ENCODE assay signal across 8 cellular contexts in the genomic region with DNA sequence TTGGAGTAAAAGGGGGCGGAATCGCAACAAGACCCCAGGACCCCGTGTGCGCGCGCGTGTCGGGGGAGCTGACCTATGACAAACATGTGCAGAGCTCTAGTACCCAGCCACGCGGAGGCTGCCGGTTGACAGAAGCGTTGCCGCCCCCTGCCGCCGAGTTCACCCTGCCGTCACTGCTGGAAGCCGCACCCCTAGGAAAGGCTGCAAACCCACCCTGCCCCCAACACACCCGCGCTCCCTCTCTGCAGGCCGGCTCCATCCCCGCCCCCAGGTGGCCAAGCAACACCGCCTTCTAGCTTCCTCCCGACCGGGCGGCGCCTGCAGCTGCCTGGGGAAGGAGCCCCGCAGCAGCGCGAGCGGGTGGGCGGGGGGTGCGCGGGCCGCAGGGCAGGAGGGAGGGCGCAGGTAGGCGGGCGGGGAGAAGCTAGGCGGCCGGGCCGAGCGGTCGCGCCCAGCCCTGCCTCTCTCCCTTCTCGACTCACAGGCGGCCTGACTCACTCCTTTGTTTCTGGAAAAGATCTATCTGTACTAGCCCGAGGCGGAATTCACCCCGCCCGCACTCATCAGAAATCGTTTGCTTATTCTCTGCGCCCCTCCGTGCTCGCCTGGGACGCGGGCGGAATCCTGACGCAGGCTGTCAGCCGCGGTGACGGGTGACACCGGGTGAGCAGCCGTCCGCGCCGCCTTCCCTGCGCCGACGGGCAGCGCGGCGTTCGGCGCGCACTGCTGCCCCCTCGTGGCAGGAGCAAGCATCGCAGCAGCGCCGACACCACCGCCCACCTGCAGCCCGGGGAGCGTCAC.
DNase-seq lines count a peak whose midpoint lies in the region; ATAC-seq and TF ChIP-seq lines count a peak whose summit lies in the region.

No MANE protein-coding gene starts in this region.

- H3K27me3 ChIP-seq in CD4-positive, CD25-positive, alpha-beta regulatory T cell (ENCODE audit: control insufficient read depth, insufficient read depth, low read length), result peaks cover 6% of the 10 kb centered on the region
- H3K27me3 ChIP-seq in dorsolateral prefrontal cortex, result no peaks in the 10 kb centered on the region

- TF ChIP-seq CTCF in dorsolateral prefrontal cortex (IDR thresholded peaks at IDR 0.05 in 54 of 56, conservative IDR thresholded peaks at IDR 0.05 in 2 of 56; ENCODE audit: low read depth in 1 of 56, partially characterized antibody in 56 of 56), result peak; percentile 84 to 99 (median 95)
- peak in 2 of 3 donors; percentile 29 to 80 for TF ChIP-seq CTCF in lower leg skin (IDR thresholded peaks at IDR 0.05)

- H3K4me1 Mint-ChIP-seq in CD4-positive, CD25-positive, alpha-beta regulatory T cell, result peaks cover 0 to 17% (median 11%) of the 10 kb centered on the region in 4 donors

- 0% methylated on average over 45 to 46 of the region's 81 CpGs for WGBS in lower leg skin, 2 donors

- peak overlapping the region; percentile 88 for H3K4me3 ChIP-seq in CD4-positive, CD25-positive, alpha-beta regulatory T cell (ENCODE audit: low read depth, low read length)
- H3K4me3 ChIP-seq in dorsolateral prefrontal cortex (peak overlapping the region; percentile 55 to 89 (median 77)), lower leg skin (ENCODE audit: low read depth, poor library complexity, severe bottlenecking) (peak overlapping the region; percentile 56)

- no peaks in the 10 kb centered on the region for H3K9me3 Mint-ChIP-seq in CD4-positive, CD25-positive, alpha-beta regulatory T cell

- peak; percentile 80 to 91 (median 90) for DNase-seq in CD4-positive, CD25-positive, alpha-beta regulatory T cell
- DNase-seq in NCI-H748 treated with DMSO at 0.1 percent for 48 hours (lab: John Stamatoyannopoulos, UW), result peak; percentile 78
- DNase-seq in activated CD4-positive, alpha-beta T cell treated with anti-CD3 and anti-CD28 coated beads, Interleukin-2, amount 50 U/mL, for 4 hours, result peak; percentile 90 to 91
- peak; percentile 72 to 92 (median 84) for DNase-seq in dorsolateral prefrontal cortex
- peak; percentile 81 to 97 for DNase-seq in lower leg skin (ENCODE audit: low spot score in 2 of 2)
- DNase-seq in stimulated activated CD4-positive, alpha-beta T cell treated with anti-CD3 and anti-CD28 coated beads, Interleukin-4, amount 100 ng/mL, for 4 hours, result peak; percentile 84 to 90

- no peaks in the 10 kb centered on the region for H3K9me3 ChIP-seq in CD4-positive, CD25-positive, alpha-beta regulatory T cell (ENCODE audit: control insufficient read depth in 2 of 2, low read length in 2 of 2)

- no peak for TF ChIP-seq POLR2A in lower leg skin (IDR thresholded peaks at IDR 0.05)

- ATAC-seq in CD4-positive, CD25-positive, alpha-beta regulatory T cell (ENCODE audit: low read depth in 2 of 2), result peak; percentile 84 to 86
- peak; percentile 92 for ATAC-seq in GM19455 (IDR thresholded peaks at IDR 0.05; ENCODE audit: unreplicated experiment)
- ATAC-seq in HG03575 (IDR thresholded peaks at IDR 0.05; ENCODE audit: extremely low read depth, insufficient number of reproducible peaks, low FRiP score, unreplicated experiment), result peak; percentile 57

- H3K4me1 ChIP-seq in CD4-positive, CD25-positive, alpha-beta regulatory T cell (ENCODE audit: control insufficient read depth, insufficient read depth, low read length, poor library complexity, severe bottlenecking), result peaks cover 5% of the 10 kb centered on the region

- H3K4me3 Mint-ChIP-seq in CD4-positive, CD25-positive, alpha-beta regulatory T cell, result peak overlapping the region; percentile 85 to 96 (median 90)

- H3K36me3 Mint-ChIP-seq in CD4-positive, CD25-positive, alpha-beta regulatory T cell, result no peaks in the 10 kb centered on the region

- intact Hi-C loops in dorsolateral prefrontal cortex (cut with DNase I) (loop anchor here (5.0 to 10.0 kb wide), 5 partner anchors 89 to 679 kb away; no protein-coding TSS in a partner anchor), lower leg skin (cut with DNase I; ENCODE audit: low total_unique reads) (no loop called here)

- H3K36me3 ChIP-seq in CD4-positive, CD25-positive, alpha-beta regulatory T cell (ENCODE audit: control insufficient read depth, insufficient read depth, low read length), result no peaks in the 10 kb centered on the region

- H3K27me3 Mint-ChIP-seq in CD4-positive, CD25-positive, alpha-beta regulatory T cell, result peaks cover 13% of the 10 kb centered on the region

- peak overlapping the region; percentile 97 for H3K27ac ChIP-seq in CD4-positive, CD25-positive, alpha-beta regulatory T cell (ENCODE audit: insufficient read depth, low read length, poor library complexity, severe bottlenecking)
- peak overlapping the region in 58 of 59 donors; percentile 48 to 93 (median 86) for H3K27ac ChIP-seq in dorsolateral prefrontal cortex

- H3K27ac Mint-ChIP-seq in CD4-positive, CD25-positive, alpha-beta regulatory T cell, result peak overlapping the region; percentile 84 to 98 (median 94)

Comparison
In these comparisons a context has a peak if more than half of its experiments do, and no peak if none do; other contexts are left out.
1. Peak in every context shown above with its lines: DNase-seq, ATAC-seq, H3K4me3 ChIP-seq and H3K27ac ChIP-seq.